In genomic region chr3:66038726-66039589, GRCh38 we compare ENCODE assay signal across 8 cellular contexts. TPM values are rescaled to one million over a fixed set of nuclear protein-coding genes. Genes with fewer than 3 reads are reported as not detected.
DNase-seq lines count a peak whose midpoint lies in the region; ATAC-seq, FAIRE-seq and TF ChIP-seq lines count a peak whose summit lies in the region.

Gene MAGI1, minus strand, starts transcription at chr3:66038918. Its CDS starts 610 bp downstream, at chr3:66038308.

- H3K79me2 ChIP-seq in HepG2 (ENCODE audit: insufficient read depth, low read length) = peaks cover 42% of the 10 kb centered on the region

- TF ChIP-seq CTCF in 22Rv1 (IDR thresholded peaks at IDR 0.05) (no peak), GM12875 (IDR thresholded peaks at IDR 0.05; ENCODE audit: borderline replicate concordance, insufficient read depth, low read depth, low read length) (no peak), dorsolateral prefrontal cortex (IDR thresholded peaks at IDR 0.05 in 54 of 56, conservative IDR thresholded peaks at IDR 0.05 in 2 of 56; ENCODE audit: low read depth in 1 of 56, partially characterized antibody in 56 of 56) (peak in 30 of 56 donors; percentile 3 to 55 (median 20)), HepG2 (CRISPR knock-in tag; IDR thresholded peaks at IDR 0.05) (no peak; the same call in 1 of the 2 replicates)

- H3K4me3 ChIP-seq in GM12875 (ENCODE audit: low read depth, low read length) = peak within 1 kb of the TSS; percentile 26
- peak within 1 kb of the TSS; percentile 48 to 99 (median 88) for H3K4me3 ChIP-seq in dorsolateral prefrontal cortex
- peak within 1 kb of the TSS; percentile 85 to 97 (median 92) for H3K4me3 ChIP-seq in HepG2 (replicated peaks in 1 of 3; ENCODE audit: insufficient read depth in 1 of 3, low read depth in 2 of 3, low read length in 3 of 3)

- peak within 1 kb of the TSS; percentile 82 for H3K9ac ChIP-seq in HepG2 (ENCODE audit: insufficient read depth, low read depth, low read length)

- peak within 1 kb of the TSS; percentile 99 for H3K4me2 ChIP-seq in HepG2 (ENCODE audit: low read depth, low read length)

- H3K4me3 Mint-ChIP-seq in T-helper 1 cell treated with Interleukin-12 subunit alpha and Interleukin-12 subunit beta and Interleukin-4 antibody, amounts not matched to agents 30 μg/mL and 1 μg/mL, for 36 hours = peak within 1 kb of the TSS; percentile 92

- H3K4me1 ChIP-seq in HepG2 (ENCODE audit: insufficient read depth, low read length) = peaks cover 54% of the 10 kb centered on the region

- no peak for TF ChIP-seq RAD21 in HepG2 (CRISPR knock-in tag; IDR thresholded peaks at IDR 0.05)

- H3K9me3 Mint-ChIP-seq in T-helper 1 cell treated with Interleukin-12 subunit alpha and Interleukin-12 subunit beta and Interleukin-4 antibody, amounts not matched to agents 30 μg/mL and 1 μg/mL, for 36 hours = no peaks in the 10 kb centered on the region

- FAIRE-seq in HepG2 (lab: Jason Lieb, UNC) = peak; percentile 71

- H3K27me3 Mint-ChIP-seq in T-helper 1 cell treated with Interleukin-12 subunit alpha and Interleukin-12 subunit beta and Interleukin-4 antibody, amounts not matched to agents 30 μg/mL and 1 μg/mL, for 36 hours (ENCODE audit: low read depth) = peaks cover 81% of the 10 kb centered on the region

- in situ Hi-C loops in HepG2 (cut with HindIII; ENCODE audit: extremely low pct_ligation_motif_present, low pct_unique_long_range_greater_than_20kb) = no loop called here

- H3K9me3 ChIP-seq in HepG2 (ENCODE audit: low read length) = no peaks in the 10 kb centered on the region

- H2AFZ ChIP-seq in HepG2 (ENCODE audit: low read length) = peak within 1 kb of the TSS; percentile 70

- BruUV-seq in HepG2 (replicated peaks; lab: Mats Ljungman, UMichigan) = TSS peak; percentile 45

- DNase-seq in NCI-H1417 treated with DMSO at 0.1 percent for 48 hours (lab: John Stamatoyannopoulos, UW) = peak; percentile 64
- peak; percentile 69 to 93 (median 88) for DNase-seq in dorsolateral prefrontal cortex
- peak; percentile 90 for DNase-seq in HepG2 (ENCODE audit: low spot score)
- DNase-seq in stimulated activated CD4-positive, alpha-beta T cell treated with anti-CD3 and anti-CD28 coated beads, Interleukin-4, amount 100 ng/mL, for 1 hour = peak; percentile 13

- H3K36me3 Mint-ChIP-seq in T-helper 1 cell treated with Interleukin-12 subunit alpha and Interleukin-12 subunit beta and Interleukin-4 antibody, amounts not matched to agents 30 μg/mL and 1 μg/mL, for 36 hours (ENCODE audit: low read depth) = no peaks in the 10 kb centered on the region

- under 1% methylated on average over 25 of the region's 73 CpGs for WGBS in HepG2 (ENCODE audit: low lambda C conversion rate)

- H3K27ac ChIP-seq in 22Rv1 (peak within 1 kb of the TSS; percentile 90), dorsolateral prefrontal cortex (peak within 1 kb of the TSS in 58 of 59 donors; percentile 44 to 97 (median 89)), HepG2 (ENCODE audit: extremely low read length, insufficient read depth, low read length) (peak within 1 kb of the TSS; percentile 98)

- CTCF ChIA-PET in HepG2 (lab: Yijun Ruan, JAX; ENCODE audit: low intra/inter-chr PET ratio, low total read pairs) = no interaction called here

- H3K27me3 ChIP-seq in dorsolateral prefrontal cortex = no peaks in the 10 kb centered on the region
- no peaks in the 10 kb centered on the region; a peak in 1 of 5 replicates for H3K27me3 ChIP-seq in HepG2 (ENCODE audit: control insufficient read depth in 1 of 2, insufficient read depth in 2 of 2, low read length in 2 of 2)

- TF ChIP-seq EP300 in HepG2 (IDR thresholded peaks at IDR 0.05; ENCODE audit: low read depth in 2 of 2, low read length in 2 of 2) = no peak
- TF ChIP-seq EP300 in HepG2 (CRISPR knock-in tag; IDR thresholded peaks at IDR 0.05; ENCODE audit: borderline replicate concordance) = no peak

- H3K4me1 Mint-ChIP-seq in T-helper 1 cell treated with Interleukin-12 subunit alpha and Interleukin-12 subunit beta and Interleukin-4 antibody, amounts not matched to agents 30 μg/mL and 1 μg/mL, for 36 hours (ENCODE audit: low read depth) = peaks cover 8% of the 10 kb centered on the region

- peak; percentile 32 to 39; a peak in 2 of 4 replicates for TF ChIP-seq POLR2A in HepG2 (IDR thresholded peaks at IDR 0.05; ENCODE audit: insufficient read depth in 1 of 2, low read depth in 2 of 2, low read length in 2 of 2)

- H3K27ac Mint-ChIP-seq in T-helper 1 cell treated with Interleukin-12 subunit alpha and Interleukin-12 subunit beta and Interleukin-4 antibody, amounts not matched to agents 30 μg/mL and 1 μg/mL, for 36 hours = peak within 1 kb of the TSS; percentile 64

- H3K36me3 ChIP-seq in HepG2 (replicated peaks in 1 of 2; ENCODE audit: control insufficient read depth in 1 of 2, insufficient read depth in 2 of 2, low read length in 2 of 2) = 0 out of 5 replicates have a peak, but pooled peaks cover 0 to 1% of the 10 kb centered on the region in 2 experiments

- intact Hi-C loops in dorsolateral prefrontal cortex (cut with DNase I) (loop anchor here (2.0 to 10.0 kb wide), 5 partner anchors 84 to 252 kb away; no protein-coding TSS in a partner anchor), HepG2 (cut with micrococcal nuclease; ENCODE audit: unreplicated experiment) (loop anchor here (2.0 to 10.0 kb wide), 5 partner anchors 37 to 252 kb away; no protein-coding TSS in a partner anchor)

- POLR2A ChIA-PET in HepG2 (lab: Yijun Ruan, JAX) = interaction anchor here (0.7 to 2.7 kb wide), 4 partner anchors 9 to 85 kb away, joined by 3 to 8 read pairs (median 5); no protein-coding TSS in a partner anchor

- peak; percentile 84 for ATAC-seq in HG02852 (IDR thresholded peaks at IDR 0.05; ENCODE audit: unreplicated experiment)
- ATAC-seq in HepG2 = peak; percentile 87

- peaks cover 13% of the 10 kb centered on the region for H4K20me1 ChIP-seq in HepG2 (ENCODE audit: insufficient read depth, low read length)

TF ChIP-seq in HepG2, 621 proteins besides CTCF, POLR2A, EP300 and RAD21 (continues in another document):
- no peak for TF ChIP-seq ZNF180 (CRISPR knock-in tag; IDR thresholded peaks at IDR 0.05; ENCODE audit: borderline replicate concordance, low read depth)
- peak; percentile 48 for TF ChIP-seq PRDM15 (CRISPR knock-in tag; IDR thresholded peaks at IDR 0.05)
- TF ChIP-seq NFATC3 (CRISPR knock-in tag; IDR thresholded peaks at IDR 0.05) = no peak
- TF ChIP-seq ARHGAP35 (CRISPR knock-in tag; IDR thresholded peaks at IDR 0.05; ENCODE audit: borderline replicate concordance) = peak; percentile 50; the same call in 1 of the 2 replicates
- 0 out of 2 replicates have a peak, but pooled peaks have one; percentile 63 for TF ChIP-seq ZNF441 (CRISPR knock-in tag; IDR thresholded peaks at IDR 0.05; ENCODE audit: borderline replicate concordance)
- TF ChIP-seq YY1 (IDR thresholded peaks at IDR 0.05; ENCODE audit: insufficient read depth, insufficient replicate concordance, low read depth, low read length) = peak; percentile 5
- TF ChIP-seq EHMT2 (IDR thresholded peaks at IDR 0.05; ENCODE audit: borderline replicate concordance, low read depth, low read length) = no peak

RNA-seq across cellular contexts. Expression of gene MAGI1, which starts in this region (rescaled TPM):
- total RNA-seq in dorsolateral prefrontal cortex (100 to 1,000 TPM in 3 of 120 experiments, 10 to 100 TPM in 117; 49.8 to 112 (median 77.4) TPM), HepG2 (2016; rRNA removed; fragmentation: Illumina TruSeq; extraction: Trizol) (25.3 and 26.0 TPM in 2 replicates)
- total RNA-seq in HepG2 (2016; cell fraction: cytosol; rRNA removed; fragmentation: Illumina TruSeq; extraction: Trizol; ENCODE audit: low read depth) = 19.7 and 22.4 TPM in 2 replicates
- total RNA-seq in HepG2 (2016; cell fraction: insoluble cytoplasmic fraction; rRNA removed; fragmentation: Illumina TruSeq; extraction: Trizol) = 20.3 and 24.5 TPM in 2 replicates
- total RNA-seq in HepG2 (2016; cell fraction: membrane; rRNA removed; fragmentation: Illumina TruSeq; extraction: Trizol) = 13.5 and 15.2 TPM in 2 replicates
- 38.6 and 46.5 TPM in 2 replicates for total RNA-seq in HepG2 (2016; cell fraction: nucleus; rRNA removed; fragmentation: Illumina TruSeq; extraction: Trizol)
- polyA plus RNA-seq in HepG2 (2011; rRNA removed) = 22.2 and 24.6 TPM in 2 replicates
- 16.2 and 18.5 TPM in 2 replicates for polyA plus RNA-seq in HepG2 (2011; cell fraction: cytosol; rRNA removed)
- polyA plus RNA-seq in HepG2 (2011; cell fraction: nucleus; rRNA removed) = 39.9 and 44.0 TPM in 2 replicates
- 22.8 and 24.7 TPM in 2 replicates for polyA plus RNA-seq in HepG2 (2012)
- 0.42 and 0.67 TPM in 2 replicates for polyA plus RNA-seq in HepG2 (2016; cell fraction: cytosol; fragmentation: Illumina TruSeq; extraction: Trizol; ENCODE audit: low read depth)
- polyA plus RNA-seq in HepG2 (2016; cell fraction: insoluble cytoplasmic fraction; fragmentation: Illumina TruSeq; extraction: Trizol; ENCODE audit: low read depth) = 12.8 and 14.8 TPM in 2 replicates
- 1.3 and 1.8 TPM in 2 replicates for polyA plus RNA-seq in HepG2 (2016; cell fraction: membrane; fragmentation: Illumina TruSeq; extraction: Trizol; ENCODE audit: low read depth)
- polyA plus RNA-seq in HepG2 (2016; cell fraction: nucleus; fragmentation: Illumina TruSeq; extraction: Trizol; ENCODE audit: insufficient read depth, low read depth) = 24.7 and 30.8 TPM in 2 replicates
- 5.0 and 41.6 TPM in 2 replicates for polyA minus RNA-seq in HepG2 (2011; rRNA and poly(A)+ RNA removed; ENCODE audit: low replicate concordance)
- polyA minus RNA-seq in HepG2 (2011; cell fraction: cytosol; rRNA and poly(A)+ RNA removed) = 24.9 and 26.3 TPM in 2 replicates
- polyA minus RNA-seq in HepG2 (2011; cell fraction: nucleus; rRNA and poly(A)+ RNA removed) = 140 and 147 TPM in 2 replicates

Comparison
In these comparisons a context has a peak if more than half of its experiments do, and no peak if none do; other contexts are left out.
1. Peak in every context shown above with its lines: DNase-seq, ATAC-seq, H3K4me3 ChIP-seq and H3K27ac ChIP-seq.
2. CTCF ChIP-seq: peak in dorsolateral prefrontal cortex (30 of 56); none in 22Rv1 (single experiment), GM12875 (single experiment) and HepG2 (single experiment).
3. H3K4me3 ChIP-seq: peak in every context shown above with its lines; median percentile 92 in HepG2; 88 in dorsolateral prefrontal cortex; 26 in GM12875.
4. DNase-seq: peak in every context shown above with its lines; median percentile 90 in HepG2; 88 in dorsolateral prefrontal cortex; 64 in NCI-H1417 treated with DMSO at 0.1 percent for 48 hours; 13 in stimulated activated CD4-positive, alpha-beta T cell treated with anti-CD3 and anti-CD28 coated beads, Interleukin-4, amount 100 ng/mL, for 1 hour.